Comparison of ENCODE assay signal across 7 cellular contexts in genomic region chr12:31050548-31050947, GRCh38. TPM values are rescaled to one million over a fixed set of nuclear protein-coding genes. Genes with fewer than 3 reads are reported as not detected.
DNase-seq lines count a peak whose midpoint lies in the region; ATAC-seq, FAIRE-seq and TF ChIP-seq lines count a peak whose summit lies in the region.
"Not testable (repeated sequence)": the region's sequence is repeated elsewhere in the genome, so short reads cannot be mapped to it uniquely, and the experiment has no call there.

No MANE protein-coding gene starts in this region.

- BruUV-seq in mammary epithelial cell (replicated peaks; lab: Mats Ljungman, UMichigan) = not testable (repeated sequence)

- dilution Hi-C loops in mammary epithelial cell (cut with HindIII; ENCODE audit: low sequenced_read_pairs) = not testable (repeated sequence)

- not testable (repeated sequence) for H3K4ac ChIP-seq in mesenchymal stem cell (ENCODE audit: low read depth in 1 of 2, low read length in 2 of 2)

- H3K27ac ChIP-seq in astrocyte (ENCODE audit: low read depth, low read length); mammary epithelial cell (ENCODE audit: insufficient read depth, low read depth, low read length); foreskin keratinocyte: not testable (repeated sequence)
- peak overlapping the region; percentile 76 for H3K27ac ChIP-seq in mesenchymal stem cell (ENCODE audit: low read length, poor library complexity, severe bottlenecking)

- H3K9me3 ChIP-seq in astrocyte (ENCODE audit: insufficient read depth, low read depth, low read length); mammary epithelial cell (replicated peaks; ENCODE audit: insufficient read depth, low read length); mesenchymal stem cell (ENCODE audit: control insufficient read depth, low read length): not testable (repeated sequence)

- not testable (repeated sequence) for H3K14ac ChIP-seq in mesenchymal stem cell (ENCODE audit: low read length in 2 of 2)

- not testable (repeated sequence) for H3K27me3 Mint-ChIP-seq in astrocyte (ENCODE audit: low read depth, unreplicated experiment)

- not testable (repeated sequence) for H4K20me1 ChIP-seq in astrocyte (ENCODE audit: insufficient read depth, low read length); mammary epithelial cell (ENCODE audit: insufficient read depth, low read length)

- H2BK15ac ChIP-seq in mesenchymal stem cell (ENCODE audit: low read depth, poor library complexity, severe bottlenecking) = not testable (repeated sequence)

- not testable (repeated sequence) for H3K23ac ChIP-seq in mesenchymal stem cell (ENCODE audit: low read length in 2 of 2)

- not testable (repeated sequence) for H3K4me3 Mint-ChIP-seq in astrocyte (ENCODE audit: unreplicated experiment)

- H4K8ac ChIP-seq in mesenchymal stem cell (ENCODE audit: low read length) = not testable (repeated sequence)

- not testable (repeated sequence) for TF ChIP-seq CTCF in astrocyte (IDR thresholded peaks at IDR 0.05; ENCODE audit: insufficient read depth, low read depth, low read length); mammary epithelial cell (conservative IDR thresholded peaks at IDR 0.05 in 1 of 2, IDR thresholded peaks at IDR 0.05 in 1 of 2; ENCODE audit: extremely low read depth in 1 of 2, insufficient read depth in 1 of 2, low read depth in 1 of 2, low read length in 2 of 2); foreskin keratinocyte (conservative IDR thresholded peaks at IDR 0.05)

- intact Hi-C loops in mammary epithelial cell (cut with micrococcal nuclease) = loop anchor here (5.0 kb wide), 1 partner anchor 198 kb away; no protein-coding TSS in a partner anchor

- not testable (repeated sequence) for H3K4me1 ChIP-seq in astrocyte (ENCODE audit: insufficient read depth, low read length); mammary epithelial cell (ENCODE audit: insufficient read depth, low read length); foreskin keratinocyte; mesenchymal stem cell (ENCODE audit: control insufficient read depth, insufficient read depth, low read depth, low read length)

- H3K27ac Mint-ChIP-seq in astrocyte (ENCODE audit: unreplicated experiment) = peak overlapping the region; percentile 95

- not testable (repeated sequence) for H3K4me3 ChIP-seq in astrocyte (ENCODE audit: insufficient read depth, low read depth, low read length); mammary epithelial cell (replicated peaks in 1 of 3; ENCODE audit: insufficient read depth in 1 of 3, low read depth in 2 of 3, low read length in 3 of 3); mesenchymal stem cell (ENCODE audit: insufficient read depth in 1 of 2, low read depth in 1 of 2, low read length in 2 of 2)

- H2AFZ ChIP-seq in astrocyte (ENCODE audit: low read depth, low read length); mammary epithelial cell (ENCODE audit: low read depth, low read length); mesenchymal stem cell (ENCODE audit: low read depth, low read length): not testable (repeated sequence)

- DNase-seq in ELR (ENCODE audit: low read depth) (peak; percentile 55), LHCN-M2 (ENCODE audit: low read depth) (peak; percentile 12), astrocyte (ENCODE audit: low read depth) (peak; percentile 25), mammary epithelial cell (peak; percentile 11), foreskin keratinocyte (peak in 1 of 2 donors; percentile 57), mesenchymal stem cell (peak; percentile 71)

- H2AK5ac ChIP-seq in mesenchymal stem cell (ENCODE audit: low read length, severe bottlenecking) = not testable (repeated sequence)

- not testable (repeated sequence) for H3K79me2 ChIP-seq in astrocyte (ENCODE audit: insufficient read depth, low read length); mammary epithelial cell (ENCODE audit: insufficient read depth, low read length)

- not testable (repeated sequence) for H3K36me3 Mint-ChIP-seq in astrocyte (ENCODE audit: low read depth, unreplicated experiment)

- in situ Hi-C loops in mammary epithelial cell (cut with MboI; ENCODE audit: low sequenced_read_pairs in 2 of 2) = not testable (repeated sequence)

- H3K9ac ChIP-seq in astrocyte (ENCODE audit: low read length); mammary epithelial cell (ENCODE audit: insufficient read depth, low read length); mesenchymal stem cell (ENCODE audit: low read length): not testable (repeated sequence)

- H3K79me1 ChIP-seq in mesenchymal stem cell (replicated peaks; ENCODE audit: low read length, poor library complexity, severe bottlenecking) = not testable (repeated sequence)

- not testable (repeated sequence) for H3K18ac ChIP-seq in mesenchymal stem cell (ENCODE audit: low read depth in 1 of 2, low read length in 2 of 2)

- H2BK12ac ChIP-seq in mesenchymal stem cell (ENCODE audit: low read length in 2 of 2) = not testable (repeated sequence)

- peaks cover 42% of the 10 kb centered on the region for H3K4me1 Mint-ChIP-seq in astrocyte (ENCODE audit: low read depth, unreplicated experiment)

- CTCF ChIA-PET in mammary epithelial cell (lab: Charles Lee; ENCODE audit: low non-redundant PET) = not testable (repeated sequence)

- H2BK120ac ChIP-seq in mesenchymal stem cell (ENCODE audit: low read depth, low read length) = not testable (repeated sequence)

- H3K9me3 Mint-ChIP-seq in astrocyte (ENCODE audit: unreplicated experiment) = not testable (repeated sequence)

- not testable (repeated sequence) for H2BK5ac ChIP-seq in mesenchymal stem cell (ENCODE audit: low read depth, low read length, poor library complexity, severe bottlenecking)

- not testable (repeated sequence) for H3K36me3 ChIP-seq in astrocyte (ENCODE audit: insufficient read depth, low read length); mammary epithelial cell (ENCODE audit: insufficient read depth, low read length); mesenchymal stem cell (ENCODE audit: control insufficient read depth in 1 of 2, insufficient read depth in 2 of 2, low read depth in 1 of 2, low read length in 2 of 2)

- FAIRE-seq in astrocyte (lab: Jason Lieb, UNC) = not testable (repeated sequence)

- ATAC-seq in SK-N-SH treated with all-trans-retinoic acid at 6 μM for 48 hours (peak; percentile 47), foreskin keratinocyte (peak; percentile 77)

- not testable (repeated sequence) for H3K27me3 ChIP-seq in astrocyte (ENCODE audit: insufficient read depth, low read length); mammary epithelial cell (ENCODE audit: insufficient read depth, low read length); foreskin keratinocyte; mesenchymal stem cell (ENCODE audit: control insufficient read depth in 1 of 2, insufficient read depth in 1 of 2, low read length in 2 of 2)

- not testable (repeated sequence) for H4K91ac ChIP-seq in mesenchymal stem cell (ENCODE audit: low read length)

- peak overlapping the region; percentile 22 for H3K4me2 ChIP-seq in astrocyte (ENCODE audit: low read length)
- H3K4me2 ChIP-seq in mammary epithelial cell (ENCODE audit: insufficient read depth, low read depth, low read length); mesenchymal stem cell (ENCODE audit: low read length, poor library complexity, severe bottlenecking): not testable (repeated sequence)

- 55% methylated on average over 4 of the region's 7 CpGs for WGBS in mammary epithelial cell (ENCODE audit: low coverage, missing lambda C conversion rate)
- whole genome bisulfite sequencing in mesenchymal stem cell = 79% methylated on average over 7 of the region's 7 CpGs

RNA-seq across cellular contexts. Expression of gene DDX11, which starts 23.1 kb away (rescaled TPM):
- total RNA-seq in LHCN-M2 (2014; rRNA removed) (25.9 and 36.0 TPM in 2 replicates), astrocyte (8.2 and 12.8 TPM in 2 replicates), mammary epithelial cell (10 to 100 TPM; 11.8 to 61.2 TPM), foreskin keratinocyte (33.9 and 35.7 TPM in 2 replicates)
- polyA plus RNA-seq in LHCN-M2 (2012) = 12.6 TPM
- polyA plus RNA-seq in mammary epithelial cell (23.1 TPM), foreskin keratinocyte (18.0 and 19.0 TPM in 2 replicates)
- 48.2 TPM for polyA minus RNA-seq in mammary epithelial cell
- 7.9 TPM for polyA plus RNA-seq in mesenchymal stem cell (2013, experiment 1 of 2)
- polyA plus RNA-seq in mesenchymal stem cell (2013, experiment 2 of 2) = 6.7 TPM
